Comparison of ENCODE assay signal across 11 cellular contexts in genomic region chr17:27207073-27207511, GRCh38.
DNase-seq lines count a peak whose midpoint lies in the region; ATAC-seq, FAIRE-seq and TF ChIP-seq lines count a peak whose summit lies in the region.
"Had no signal": no experiment of that assay in that cellular context is flagged by ENCODE, and none has a peak within 500 bp of the region (broad histone marks: within the 10 kb centered on the region; RNA-seq: fewer than 3 reads in every experiment).

No MANE protein-coding gene starts in this region.

- TF ChIP-seq CTCF in adrenal gland (IDR thresholded peaks at IDR 0.05), result no peak

- intact Hi-C loops in adrenal gland (cut with DNase I), result no loop called here

- no peaks in the 10 kb centered on the region for H3K27me3 ChIP-seq in adrenal gland
- H3K27me3 ChIP-seq: esophagus squamous epithelium had no signal

- no peak for ATAC-seq in HG02798 (IDR thresholded peaks at IDR 0.05; ENCODE audit: poor library complexity, unreplicated experiment)
- no peak for ATAC-seq in GM18861 (IDR thresholded peaks at IDR 0.05; ENCODE audit: unreplicated experiment)

- no peak overlapping the region for H3K4me3 Mint-ChIP-seq in T-helper 2 cell treated with Interferon-gamma antibody and Interleukin-4, amounts not matched to agents 5 μg/mL and 100 μg/mL, for 36 hours
- H3K4me3 Mint-ChIP-seq: activated naive CD4-positive, alpha-beta T cell treated with anti-CD3 and anti-CD28 coated beads, Interleukin-2, amount 10 ng/mL, durations not matched to agents 7 days and 5 days had no signal

- FAIRE-seq in HTR-8/SVneo (lab: Jason Lieb, UNC), result no peak

- no peaks in the 10 kb centered on the region for H3K36me3 Mint-ChIP-seq in T-helper 2 cell treated with Interferon-gamma antibody and Interleukin-4, amounts not matched to agents 5 μg/mL and 100 μg/mL, for 36 hours (ENCODE audit: low read depth)
- H3K36me3 Mint-ChIP-seq: activated naive CD4-positive, alpha-beta T cell treated with anti-CD3 and anti-CD28 coated beads, Interleukin-2, amount 10 ng/mL, durations not matched to agents 7 days and 5 days had no signal

- peaks cover 5% of the 10 kb centered on the region for H3K9me3 Mint-ChIP-seq in T-helper 2 cell treated with Interferon-gamma antibody and Interleukin-4, amounts not matched to agents 5 μg/mL and 100 μg/mL, for 36 hours

- H3K4me3 ChIP-seq in adrenal gland, result no peak overlapping the region
- H3K4me3 ChIP-seq: esophagus squamous epithelium had no signal

- peaks cover 3% of the 10 kb centered on the region for H3K27me3 Mint-ChIP-seq in T-helper 2 cell treated with Interferon-gamma antibody and Interleukin-4, amounts not matched to agents 5 μg/mL and 100 μg/mL, for 36 hours (ENCODE audit: low read depth)

- DNase-seq in AG08395 (ENCODE audit: low spot score) (peak; percentile 72), HTR-8/SVneo (ENCODE audit: insufficient read length, low spot score) (peak; percentile 30), adrenal gland (no peak), hepatic stellate cell (ENCODE audit: low spot score) (peak; percentile 53), NCI-H2029 (lab: John Stamatoyannopoulos, UW) (no peak)
- no peak for DNase-seq in T-helper 2 cell treated with Interferon-gamma antibody and Interleukin-4, amounts not matched to agents 5 μg/mL and 100 μg/mL, for 36 hours (ENCODE audit: low spot score)
- DNase-seq: activated naive CD4-positive, alpha-beta T cell treated with anti-CD3 and anti-CD28 coated beads, Interleukin-2, amount 10 ng/mL, durations not matched to agents 7 days and 5 days; esophagus squamous epithelium had no signal

- H3K27ac ChIP-seq in adrenal gland, result peak overlapping the region in 3 of 5 donors; percentile 11 to 31 (median 15)
- H3K27ac ChIP-seq: esophagus squamous epithelium, VCaP had no signal

- H3K27ac Mint-ChIP-seq in T-helper 2 cell treated with Interferon-gamma antibody and Interleukin-4, amounts not matched to agents 5 μg/mL and 100 μg/mL, for 36 hours, result no peak overlapping the region
- H3K27ac Mint-ChIP-seq: activated naive CD4-positive, alpha-beta T cell treated with anti-CD3 and anti-CD28 coated beads, Interleukin-2, amount 10 ng/mL, durations not matched to agents 7 days and 5 days had no signal

- no peaks in the 10 kb centered on the region for H3K9me3 ChIP-seq in adrenal gland (replicated peaks in 1 of 3)
- H3K9me3 ChIP-seq: esophagus squamous epithelium had no signal

- no peak for TF ChIP-seq POLR2A in adrenal gland (IDR thresholded peaks at IDR 0.05)

- H3K4me1 Mint-ChIP-seq in T-helper 2 cell treated with Interferon-gamma antibody and Interleukin-4, amounts not matched to agents 5 μg/mL and 100 μg/mL, for 36 hours (ENCODE audit: low read depth), result no peaks in the 10 kb centered on the region
- H3K4me1 Mint-ChIP-seq: activated naive CD4-positive, alpha-beta T cell treated with anti-CD3 and anti-CD28 coated beads, Interleukin-2, amount 10 ng/mL, durations not matched to agents 7 days and 5 days had no signal

- no peaks in the 10 kb centered on the region for H3K4me1 ChIP-seq in adrenal gland (replicated peaks in 1 of 2)

- H3K36me3 ChIP-seq in adrenal gland (replicated peaks in 1 of 2), result no peaks in the 10 kb centered on the region
- H3K36me3 ChIP-seq: esophagus squamous epithelium had no signal

- WGBS in adrenal gland, 4 donors, result 26 to 37% (median 34%) methylated on average over 3 of the region's 3 CpGs

Comparison
In these comparisons a context has a peak if more than half of its experiments do, and no peak if none do; other contexts are left out.
1. DNase-seq: peak in AG08395 (single experiment), HTR-8/SVneo (single experiment) and hepatic stellate cell (single experiment); none in adrenal gland (0 of 7), T-helper 2 cell treated with Interferon-gamma antibody and Interleukin-4, amounts not matched to agents 5 μg/mL and 100 μg/mL, for 36 hours (single experiment) and NCI-H2029 (single experiment).